In the genomic region with DNA sequence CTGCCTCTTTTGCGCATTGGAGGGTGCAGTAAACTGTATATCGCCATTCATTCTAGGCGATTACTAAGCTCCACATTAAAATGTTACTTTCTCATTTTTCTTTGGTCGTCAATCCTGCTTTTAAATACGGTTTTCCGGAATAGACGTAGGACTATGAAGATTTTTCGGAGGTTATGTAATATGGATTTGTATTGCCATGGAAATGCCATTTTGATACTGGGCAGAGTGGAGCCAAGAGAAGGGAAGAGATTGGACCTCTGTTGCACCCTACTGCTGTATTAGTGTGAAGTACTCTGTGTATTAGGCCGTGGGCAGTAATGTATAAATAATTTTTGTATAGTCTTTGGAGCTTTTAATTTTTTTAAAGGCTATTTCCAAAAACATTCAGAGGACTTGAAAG, we compare ENCODE assay signal across 9 cellular contexts. TPM values are rescaled to one million over a fixed set of nuclear protein-coding genes. Genes with fewer than 3 reads are reported as not detected.
DNase-seq lines count a peak whose midpoint lies in the region; ATAC-seq and TF ChIP-seq lines count a peak whose summit lies in the region.
"Had no signal": no experiment of that assay in that cellular context is flagged by ENCODE, and none has a peak within 500 bp of the region (broad histone marks: within the 10 kb centered on the region; RNA-seq: fewer than 3 reads in every experiment).

No MANE protein-coding gene starts in this region.

- peak overlapping the region; percentile 56 to 95 (median 87) for H3K4me3 ChIP-seq in heart left ventricle
- peak overlapping the region; percentile 98 for H3K4me3 ChIP-seq in kidney epithelial cell (ENCODE audit: low read depth, low read length)

- H3K27me3 ChIP-seq in heart left ventricle = no peaks in the 10 kb centered on the region
- H3K27me3 ChIP-seq in kidney epithelial cell (ENCODE audit: control insufficient read depth, insufficient read depth, low read length) = no peaks in the 10 kb centered on the region

- H3K36me3 ChIP-seq in heart left ventricle (peaks cover 0 to 30% (median 13%) of the 10 kb centered on the region in 9 donors), kidney epithelial cell (ENCODE audit: control insufficient read depth, insufficient read depth, low read length) (no peaks in the 10 kb centered on the region)

- ATAC-seq in heart left ventricle (peak in 1 of 4 donors; percentile 16), Right ventricle myocardium inferior (no peak)
- no peak for ATAC-seq in activated CD8-positive, alpha-beta T cell treated with anti-CD3 and anti-CD28 coated beads, Interleukin-2, amount 10 ng/mL, durations not matched to agents 7 days and 5 days

- no peaks in the 10 kb centered on the region for H3K9me3 Mint-ChIP-seq in activated CD8-positive, alpha-beta T cell treated with anti-CD3 and anti-CD28 coated beads, Interleukin-2, amount 10 ng/mL, durations not matched to agents 7 days and 5 days (ENCODE audit: insufficient read depth)
- H3K9me3 Mint-ChIP-seq: activated naive CD8-positive, alpha-beta T cell treated with anti-CD3 and anti-CD28 coated beads, Interleukin-2, amount 10 ng/mL, durations not matched to agents 7 days and 5 days had no signal

- H3K27ac ChIP-seq in heart left ventricle (peak overlapping the region in 11 of 12 donors; percentile 84 to 97 (median 92)), adipose tissue (ENCODE audit: low read depth, low read length) (peak overlapping the region; percentile 77)

- TF ChIP-seq CTCF in heart left ventricle (IDR thresholded peaks at IDR 0.05) = no peak
- TF ChIP-seq CTCF in kidney epithelial cell (IDR thresholded peaks at IDR 0.05; ENCODE audit: insufficient read depth, low read length, poor library complexity, severe bottlenecking) = no peak
- no peak for TF ChIP-seq CTCF in GM20000 (IDR thresholded peaks at IDR 0.05; ENCODE audit: extremely low read depth, missing control alignments)

- peaks cover 33% of the 10 kb centered on the region for H3K36me3 Mint-ChIP-seq in activated CD8-positive, alpha-beta T cell treated with anti-CD3 and anti-CD28 coated beads, Interleukin-2, amount 10 ng/mL, durations not matched to agents 7 days and 5 days (ENCODE audit: low read depth)

- H3K4me3 Mint-ChIP-seq in activated CD8-positive, alpha-beta T cell treated with anti-CD3 and anti-CD28 coated beads, Interleukin-2, amount 10 ng/mL, durations not matched to agents 7 days and 5 days = no peak overlapping the region
- H3K4me3 Mint-ChIP-seq: activated naive CD8-positive, alpha-beta T cell treated with anti-CD3 and anti-CD28 coated beads, Interleukin-2, amount 10 ng/mL, durations not matched to agents 7 days and 5 days had no signal

- no peak overlapping the region for H3K27ac Mint-ChIP-seq in activated CD8-positive, alpha-beta T cell treated with anti-CD3 and anti-CD28 coated beads, Interleukin-2, amount 10 ng/mL, durations not matched to agents 7 days and 5 days
- H3K27ac Mint-ChIP-seq: activated naive CD8-positive, alpha-beta T cell treated with anti-CD3 and anti-CD28 coated beads, Interleukin-2, amount 10 ng/mL, durations not matched to agents 7 days and 5 days had no signal

- no peak for TF ChIP-seq POLR2A in heart left ventricle (IDR thresholded peaks at IDR 0.05)

- POLR2A ChIA-PET in activated CD8-positive, alpha-beta T cell treated with anti-CD3 and anti-CD28 coated beads, Interleukin-2, amount 10 ng/mL, durations not matched to agents 7 days and 5 days (lab: Charles Lee) = interaction anchor here (0.6 to 2.2 kb wide), 13 partner anchors 9 to 1889 kb away, joined by 3 to 13 read pairs (median 5); a partner anchor contains a TSS

- 0 to 1% (median 0%) methylated on average over 9 of the region's 9 CpGs for WGBS in heart left ventricle, 4 donors
- WGBS in adipose tissue, 3 donors = 0% methylated on average over 9 of the region's 9 CpGs

- intact Hi-C loops in heart left ventricle (cut with DNase I) = loop anchor here in 2 of 10 donors (2.0 kb wide), 1 partner anchor 33 kb away; a partner anchor contains a TSS
- intact Hi-C loops in Right ventricle myocardium inferior (cut with DNase I) = loop anchor here (2.0 kb wide), 1 partner anchor 33 kb away; a partner anchor contains a TSS

- peaks cover 3% of the 10 kb centered on the region for H3K27me3 Mint-ChIP-seq in activated CD8-positive, alpha-beta T cell treated with anti-CD3 and anti-CD28 coated beads, Interleukin-2, amount 10 ng/mL, durations not matched to agents 7 days and 5 days (ENCODE audit: low read depth)
- H3K27me3 Mint-ChIP-seq: activated naive CD8-positive, alpha-beta T cell treated with anti-CD3 and anti-CD28 coated beads, Interleukin-2, amount 10 ng/mL, durations not matched to agents 7 days and 5 days had no signal

- peaks cover 45% of the 10 kb centered on the region for H3K4me1 Mint-ChIP-seq in activated CD8-positive, alpha-beta T cell treated with anti-CD3 and anti-CD28 coated beads, Interleukin-2, amount 10 ng/mL, durations not matched to agents 7 days and 5 days (ENCODE audit: low read depth)

- CTCF ChIA-PET in activated CD8-positive, alpha-beta T cell treated with anti-CD3 and anti-CD28 coated beads, Interleukin-2, amount 10 ng/mL, durations not matched to agents 7 days and 5 days (lab: Charles Lee) = interaction anchor here (1.0 to 2.1 kb wide), 5 partner anchors 14 to 545 kb away, joined by 3 to 10 read pairs (median 3); a partner anchor contains a TSS

- DNase-seq in heart left ventricle = no peak
- DNase-seq in Right ventricle myocardium inferior (ENCODE audit: missing footprints) = no peak
- no peak for DNase-seq in kidney epithelial cell (ENCODE audit: low read depth)
- DNase-seq in activated CD8-positive, alpha-beta T cell treated with anti-CD3 and anti-CD28 coated beads, Interleukin-2, amount 10 ng/mL, durations not matched to agents 7 days and 5 days = no peak
- DNase-seq in cortex of kidney (lab: John Stamatoyannopoulos, UW) = no peak
- no peak for DNase-seq in T1000 (lab: John Stamatoyannopoulos, UW)
- DNase-seq in GM20000 (ENCODE audit: low spot score) = no peak
- DNase-seq: activated naive CD8-positive, alpha-beta T cell treated with anti-CD3 and anti-CD28 coated beads, Interleukin-2, amount 10 ng/mL, durations not matched to agents 7 days and 5 days had no signal

- peaks cover 6 to 50% (median 38%) of the 10 kb centered on the region in 12 donors for H3K4me1 ChIP-seq in heart left ventricle

- H3K9me3 ChIP-seq in heart left ventricle = no peaks in the 10 kb centered on the region

RNA-seq across cellular contexts. Expression of a gene that starts 1.0 kb away (rescaled TPM):
- 10 to 100 TPM; 13.1 to 49.2 (median 38.8) TPM for total RNA-seq in heart left ventricle
- 10 to 100 TPM; 23.2 to 30.4 TPM for polyA plus RNA-seq in heart left ventricle
- total RNA-seq in Right ventricle myocardium inferior = 32.8 TPM
- polyA plus RNA-seq in adipose tissue = 10 to 100 TPM; 15.6 to 29.7 (median 23.8) TPM
- total RNA-seq in kidney epithelial cell = 28.2 and 30.8 TPM in 2 replicates
- total RNA-seq in activated CD8-positive, alpha-beta T cell treated with anti-CD3 and anti-CD28 coated beads, Interleukin-2, amount 10 ng/mL, durations not matched to agents 7 days and 5 days = 10 to 100 TPM; 89.5 to 95.1 TPM

RNA-seq across cellular contexts. Expression of a gene that starts 32.4 kb away (rescaled TPM):
- 10 to 100 TPM; 10.6 to 20.7 (median 14.8) TPM for total RNA-seq in heart left ventricle
- 1 to 10 TPM; 5.2 to 8.4 TPM for polyA plus RNA-seq in heart left ventricle
- total RNA-seq in Right ventricle myocardium inferior = 14.1 TPM
- 1 to 10 TPM; 4.9 to 7.5 (median 6.7) TPM for polyA plus RNA-seq in adipose tissue
- 18.4 and 20.4 TPM in 2 replicates for total RNA-seq in kidney epithelial cell
- 10 to 100 TPM; 10.5 to 12.7 TPM for total RNA-seq in activated CD8-positive, alpha-beta T cell treated with anti-CD3 and anti-CD28 coated beads, Interleukin-2, amount 10 ng/mL, durations not matched to agents 7 days and 5 days
